Comparison of ENCODE assay signal across 12 cellular contexts in genomic region chr9:115369322-115369957, GRCh38.
DNase-seq lines count a peak whose midpoint lies in the region; ATAC-seq, FAIRE-seq and TF ChIP-seq lines count a peak whose summit lies in the region.
"Had no signal": no experiment of that assay in that cellular context is flagged by ENCODE, and none has a peak within 500 bp of the region (broad histone marks: within the 10 kb centered on the region; RNA-seq: fewer than 3 reads in every experiment).

No MANE protein-coding gene starts in this region.

- DNase-seq in A549 (ENCODE audit: low read depth in 1 of 2, low spot score in 1 of 2) (peak in 1 of 2 experiments; percentile 44), HFFc6 (peak; percentile 51), astrocyte of the hippocampus (ENCODE audit: low read depth, low spot score) (peak; percentile 34), left ventricle myocardium superior (peak; percentile 39), nephron progenitor cell (no peak), HuH-7.5 (ENCODE audit: low spot score) (no peak), posterior cingulate gyrus (no peak)
- DNase-seq: activated CD8-positive, alpha-beta T cell treated with anti-CD3 and anti-CD28 coated beads for 36 hours; NCI-H1436 treated with DMSO at 0.1 percent for 48 hours had no signal

- H3K4me1 Mint-ChIP-seq in HFFc6 (ENCODE audit: low read depth) (peaks cover 63% of the 10 kb centered on the region), nephron progenitor cell (peaks cover 7% of the 10 kb centered on the region)

- H3K27ac Mint-ChIP-seq in HFFc6 (0 out of 2 replicates have a peak overlapping the region, but pooled peaks have one; percentile 21), nephron progenitor cell (no peak overlapping the region)
- H3K27ac Mint-ChIP-seq: activated CD8-positive, alpha-beta T cell treated with anti-CD3 and anti-CD28 coated beads for 36 hours had no signal

- TF ChIP-seq CTCF in A549 (IDR thresholded peaks at IDR 0.05), result no peak
- TF ChIP-seq CTCF in HFFc6 (IDR thresholded peaks at IDR 0.05), result no peak
- TF ChIP-seq CTCF in nephron progenitor cell (IDR thresholded peaks at IDR 0.05), result no peak

- peak overlapping the region; percentile 34 for H3K4me3 Mint-ChIP-seq in HFFc6
- no peak overlapping the region for H3K4me3 Mint-ChIP-seq in nephron progenitor cell
- H3K4me3 Mint-ChIP-seq: activated CD8-positive, alpha-beta T cell treated with anti-CD3 and anti-CD28 coated beads for 36 hours had no signal

- no peak overlapping the region for H3K4me3 ChIP-seq in A549

- CTCF ChIA-PET in A549 (lab: Yijun Ruan, JAX), result interaction anchor here (0.6 kb wide), 1 partner anchor 515 kb away, joined by 3 read pairs; no protein-coding TSS in a partner anchor

- no peak for TF ChIP-seq POLR2A in A549 (IDR thresholded peaks at IDR 0.05; ENCODE audit: low read length)

- FAIRE-seq in A549 (lab: Jason Lieb, UNC), result peak; percentile 36

- ATAC-seq in A549 (no peak; a peak in 1 of 6 replicates), left ventricle myocardium superior (peak; percentile 63), HG03565 (IDR thresholded peaks at IDR 0.05; ENCODE audit: unreplicated experiment) (no peak)
- ATAC-seq: activated CD8-positive, alpha-beta T cell treated with anti-CD3 and anti-CD28 coated beads for 36 hours had no signal

- TF ChIP-seq RAD21 in A549 (conservative IDR thresholded peaks at IDR 0.05 in 1 of 2, IDR thresholded peaks at IDR 0.05 in 1 of 2), result no peak

- peak overlapping the region; percentile 35 to 71; a peak in 5 of 6 replicates for H3K27ac ChIP-seq in A549
- H3K27ac ChIP-seq: C4-2B, neutrophil had no signal

- H3K9me3 Mint-ChIP-seq in HFFc6 (no peaks in the 10 kb centered on the region; the same call in 1 of the 2 replicates), nephron progenitor cell (peaks cover 13% of the 10 kb centered on the region)

- peaks cover 13% of the 10 kb centered on the region for H3K36me3 Mint-ChIP-seq in HFFc6 (ENCODE audit: low read depth)
- H3K36me3 Mint-ChIP-seq in nephron progenitor cell (ENCODE audit: low read depth), result peaks cover 5% of the 10 kb centered on the region

- H3K9me3 ChIP-seq in A549, result peaks cover 9% of the 10 kb centered on the region
- H3K9me3 ChIP-seq: neutrophil had no signal

- POLR2A ChIA-PET in A549 (lab: Yijun Ruan, JAX), result no interaction called here

- peaks cover 46% of the 10 kb centered on the region for H3K4me1 ChIP-seq in A549

- WGBS in A549 (ENCODE audit: missing lambda C conversion rate), result 59% methylated on average over 5 of the region's 5 CpGs

- H3K4me2 ChIP-seq in A549, result peak overlapping the region; percentile 40

- intact Hi-C loops in left ventricle myocardium superior (cut with micrococcal nuclease), result no loop called here
- intact Hi-C loops in posterior cingulate gyrus (cut with DNase I), result no loop called here

- TF ChIP-seq EP300 in A549 (IDR thresholded peaks at IDR 0.05), result no peak

- H3K27me3 Mint-ChIP-seq in HFFc6 (ENCODE audit: insufficient read depth), result no peaks in the 10 kb centered on the region; the same call in 1 of the 2 replicates
- peaks cover 8% of the 10 kb centered on the region for H3K27me3 Mint-ChIP-seq in nephron progenitor cell (ENCODE audit: low read depth, poor library complexity)

TF ChIP-seq in A549, 52 proteins besides CTCF, POLR2A, EP300 and RAD21:
- no peak for TF ChIP-seq SREBF2 (IDR thresholded peaks at IDR 0.05)
- peak; percentile 9 to 27; a peak in 2 of 4 replicates for TF ChIP-seq CEBPB (IDR thresholded peaks at IDR 0.05)
- 0 out of 2 replicates have a peak, but pooled peaks have one; percentile 13 for TF ChIP-seq JUNB (IDR thresholded peaks at IDR 0.05)

Comparison
In these comparisons a context has a peak if more than half of its experiments do, and no peak if none do; other contexts are left out.
1. DNase-seq: peak in HFFc6 (single experiment), astrocyte of the hippocampus (single experiment) and left ventricle myocardium superior (single experiment); none in nephron progenitor cell (single experiment), HuH-7.5 (single experiment) and posterior cingulate gyrus (0 of 10).